In genomic region chr9:74888449-74888848, GRCh38 we compare ENCODE assay signal across 9 cellular contexts. TPM values are rescaled to one million over a fixed set of nuclear protein-coding genes. Genes with fewer than 3 reads are reported as not detected.
DNase-seq lines count a peak whose midpoint lies in the region; ATAC-seq and TF ChIP-seq lines count a peak whose summit lies in the region.
"Not testable (repeated sequence)": the region's sequence is repeated elsewhere in the genome, so short reads cannot be mapped to it uniquely, and the experiment has no call there.
"Had no signal": no experiment of that assay in that cellular context is flagged by ENCODE, and none has a peak within 500 bp of the region (broad histone marks: within the 10 kb centered on the region; RNA-seq: fewer than 3 reads in every experiment).

No MANE protein-coding gene starts in this region.

- H3K4me3 Mint-ChIP-seq in GM23338 (peak overlapping the region; percentile 92; the same call in 1 of the 3 replicates), glutamatergic neuron (ENCODE audit: unreplicated experiment) (peak overlapping the region; percentile 92), natural killer cell (peak overlapping the region; percentile 84), osteocyte (ENCODE audit: unreplicated experiment) (peak overlapping the region; percentile 49)
- H3K4me3 Mint-ChIP-seq in activated CD4-positive, alpha-beta T cell treated with anti-CD3 and anti-CD28 coated beads, Interleukin-2, amount 10 ng/mL, durations not matched to agents 24 days and 14 days: peak overlapping the region; percentile 33
- H3K4me3 Mint-ChIP-seq in activated naive CD8-positive, alpha-beta T cell: peak overlapping the region; percentile 38
- peak overlapping the region; percentile 82 for H3K4me3 Mint-ChIP-seq in central memory CD8-positive, alpha-beta T cell

- DNase-seq in GM23338 (ENCODE audit: low spot score); activated CD4-positive, alpha-beta T cell treated with anti-CD3 and anti-CD28 coated beads, Interleukin-2, amount 10 ng/mL, durations not matched to agents 24 days and 14 days; central memory CD8-positive, alpha-beta T cell (ENCODE audit: low spot score in 2 of 2); glutamatergic neuron; natural killer cell; osteocyte (ENCODE audit: extremely low spot score, unreplicated experiment): not testable (repeated sequence)

- not testable (repeated sequence) for H3K4me2 ChIP-seq in GM23338

- H3K27me3 Mint-ChIP-seq in GM23338 (ENCODE audit: insufficient read depth, low read depth, poor library complexity) (peaks cover 19% of the 10 kb centered on the region), natural killer cell (ENCODE audit: low read depth in 2 of 2) (peaks cover 34 to 53% of the 10 kb centered on the region in 2 donors), osteocyte (ENCODE audit: unreplicated experiment) (peaks cover 40% of the 10 kb centered on the region)
- H3K27me3 Mint-ChIP-seq in activated CD4-positive, alpha-beta T cell treated with anti-CD3 and anti-CD28 coated beads, Interleukin-2, amount 10 ng/mL, durations not matched to agents 24 days and 14 days: peaks cover 45% of the 10 kb centered on the region
- peaks cover 32% of the 10 kb centered on the region for H3K27me3 Mint-ChIP-seq in activated naive CD8-positive, alpha-beta T cell
- peaks cover 56% of the 10 kb centered on the region for H3K27me3 Mint-ChIP-seq in central memory CD8-positive, alpha-beta T cell
- H3K27me3 Mint-ChIP-seq in glutamatergic neuron (ENCODE audit: unreplicated experiment): not testable (repeated sequence)

- H3K27ac ChIP-seq in GM23338 (ENCODE audit: low read depth): not testable (repeated sequence)

- not testable (repeated sequence) for H3K9me2 ChIP-seq in GM23338 (ENCODE audit: insufficient read depth)

- intact Hi-C loops in activated CD4-positive, alpha-beta T cell treated with anti-CD3 and anti-CD28 coated beads, Interleukin-2, amount 10 ng/mL, durations not matched to agents 24 days and 14 days (cut with micrococcal nuclease): loop anchor here (5.0 kb wide), 1 partner anchor 64 kb away; the partner anchor contains the start of gene C9orf40
- intact Hi-C loops in natural killer cell (cut with micrococcal nuclease): not testable (repeated sequence)

- H3K27me3 ChIP-seq in GM23338 (ENCODE audit: insufficient read depth): not testable (repeated sequence)

- not testable (repeated sequence) for H3K4me3 ChIP-seq in GM23338

- H3K79me2 ChIP-seq in GM23338 (replicated peaks; ENCODE audit: insufficient read depth): not testable (repeated sequence)

- not testable (repeated sequence) for H3K36me3 Mint-ChIP-seq in GM23338 (ENCODE audit: low read depth); activated CD4-positive, alpha-beta T cell treated with anti-CD3 and anti-CD28 coated beads, Interleukin-2, amount 10 ng/mL, durations not matched to agents 24 days and 14 days (ENCODE audit: low read depth); activated naive CD8-positive, alpha-beta T cell; central memory CD8-positive, alpha-beta T cell (ENCODE audit: insufficient read depth); glutamatergic neuron (ENCODE audit: unreplicated experiment); natural killer cell; osteocyte (ENCODE audit: unreplicated experiment)

- H3K36me3 ChIP-seq in GM23338 (ENCODE audit: insufficient read depth): not testable (repeated sequence)

- not testable (repeated sequence) for H3F3A ChIP-seq in GM23338 (replicated peaks; ENCODE audit: low read depth)

- TF ChIP-seq CTCF in GM23338 (conservative IDR thresholded peaks at IDR 0.05; ENCODE audit: low read depth in 2 of 2); glutamatergic neuron (IDR thresholded peaks at IDR 0.05; ENCODE audit: partially characterized antibody, unreplicated experiment); natural killer cell (IDR thresholded peaks at IDR 0.05); osteocyte (IDR thresholded peaks at IDR 0.05): not testable (repeated sequence)

- H3K4me1 ChIP-seq in GM23338 (ENCODE audit: insufficient read depth): not testable (repeated sequence)

- H3K27ac Mint-ChIP-seq in GM23338; activated CD4-positive, alpha-beta T cell treated with anti-CD3 and anti-CD28 coated beads, Interleukin-2, amount 10 ng/mL, durations not matched to agents 24 days and 14 days; activated naive CD8-positive, alpha-beta T cell; central memory CD8-positive, alpha-beta T cell (ENCODE audit: low read depth); glutamatergic neuron (ENCODE audit: unreplicated experiment); natural killer cell; osteocyte (ENCODE audit: unreplicated experiment): not testable (repeated sequence)

- H3K4me1 Mint-ChIP-seq in GM23338; glutamatergic neuron (ENCODE audit: low read depth, unreplicated experiment); osteocyte (ENCODE audit: unreplicated experiment): not testable (repeated sequence)
- H3K4me1 Mint-ChIP-seq in activated CD4-positive, alpha-beta T cell treated with anti-CD3 and anti-CD28 coated beads, Interleukin-2, amount 10 ng/mL, durations not matched to agents 24 days and 14 days: peaks cover 14% of the 10 kb centered on the region
- peaks cover 13% of the 10 kb centered on the region for H3K4me1 Mint-ChIP-seq in activated naive CD8-positive, alpha-beta T cell (ENCODE audit: low read depth)
- H3K4me1 Mint-ChIP-seq in central memory CD8-positive, alpha-beta T cell: peaks cover 23% of the 10 kb centered on the region
- peaks cover 17 to 21% of the 10 kb centered on the region in 2 donors for H3K4me1 Mint-ChIP-seq in natural killer cell

- not testable (repeated sequence) for H3K9me3 Mint-ChIP-seq in GM23338; activated CD4-positive, alpha-beta T cell treated with anti-CD3 and anti-CD28 coated beads, Interleukin-2, amount 10 ng/mL, durations not matched to agents 24 days and 14 days; activated naive CD8-positive, alpha-beta T cell (ENCODE audit: low read depth); central memory CD8-positive, alpha-beta T cell; glutamatergic neuron (ENCODE audit: unreplicated experiment); natural killer cell; osteocyte (ENCODE audit: unreplicated experiment)

- not testable (repeated sequence) for H2AFZ ChIP-seq in GM23338

- not testable (repeated sequence) for H4K20me1 ChIP-seq in GM23338 (replicated peaks; ENCODE audit: insufficient read depth)

- ATAC-seq in GM23338; central memory CD8-positive, alpha-beta T cell (replicated peaks; ENCODE audit: extremely low read depth, poor library complexity, severe bottlenecking); natural killer cell: not testable (repeated sequence)

RNA-seq across cellular contexts. Expression of gene TRPM6, which starts 0.7 kb away (rescaled TPM):
- 0.47 and 0.87 TPM in 2 replicates for total RNA-seq in GM23338 (2014; rRNA removed; shearing (Covaris generic))
- 0.23 and 0.40 TPM in 2 replicates for polyA plus RNA-seq in GM23338 (2016; fragmentation: Nextera tagmentation; extraction: Ambion mirVana)
- 0.05 TPM in 1 of 2 replicates, not detected in the other for total RNA-seq in activated CD4-positive, alpha-beta T cell treated with anti-CD3 and anti-CD28 coated beads, Interleukin-2, amount 10 ng/mL, durations not matched to agents 24 days and 14 days
- total RNA-seq in glutamatergic neuron (ENCODE audit: unreplicated experiment): 1.7 TPM
- total RNA-seq in natural killer cell: 10 to 100 TPM in 1 of 3 donors, under 1 TPM in 1, not detected in 1; 0.36 to 12.8 TPM
- total RNA-seq in osteocyte: not detected in 2 replicates
- total RNA-seq: CD8-positive, alpha-beta T cell; HT-29 had no signal

Comparison
In these comparisons a context has a peak if more than half of its experiments do, and no peak if none do; other contexts are left out.
1. H3K4me3 Mint-ChIP-seq: peak in every context shown above with its lines; median percentile 92 in GM23338; 92 in glutamatergic neuron; 84 in natural killer cell; 82 in central memory CD8-positive, alpha-beta T cell; 49 in osteocyte; 38 in activated naive CD8-positive, alpha-beta T cell; 33 in activated CD4-positive, alpha-beta T cell treated with anti-CD3 and anti-CD28 coated beads, Interleukin-2, amount 10 ng/mL, durations not matched to agents 24 days and 14 days.